In genomic region chr12:117076410-117077372, GRCh38 we compare ENCODE assay signal across 1 cellular context.
TF ChIP-seq lines count a peak whose summit lies in the region.

No MANE protein-coding gene starts in this region.

TF ChIP-seq in HepG2, 621 proteins besides CTCF, POLR2A, EP300 and RAD21 (continued from another document):
- peak; percentile 91 for TF ChIP-seq ZBTB33 (CRISPR knock-in tag; IDR thresholded peaks at IDR 0.05)
- TF ChIP-seq SOX6 (IDR thresholded peaks at IDR 0.05), result no peak
- TF ChIP-seq SOX6 (CRISPR knock-in tag; IDR thresholded peaks at IDR 0.05), result no peak
- TF ChIP-seq NR2C2 (CRISPR knock-in tag; IDR thresholded peaks at IDR 0.05; ENCODE audit: borderline replicate concordance), result no peak
- no peak for TF ChIP-seq ZMYM2 (CRISPR knock-in tag; IDR thresholded peaks at IDR 0.05)
- TF ChIP-seq ZNF30 (CRISPR knock-in tag; IDR thresholded peaks at IDR 0.05), result no peak
TF ChIP-seq in HepG2: peak in this region for 2.
